In genomic region chr20:51422912-51423667, GRCh38 we compare ENCODE assay signal across 12 cellular contexts.
DNase-seq lines count a peak whose midpoint lies in the region; ATAC-seq and TF ChIP-seq lines count a peak whose summit lies in the region.
"Had no signal": no experiment of that assay in that cellular context is flagged by ENCODE, and none has a peak within 500 bp of the region (broad histone marks: within the 10 kb centered on the region; RNA-seq: fewer than 3 reads in every experiment).

No MANE protein-coding gene starts in this region.

- no peaks in the 10 kb centered on the region for H3K9me3 Mint-ChIP-seq in activated CD4-positive, alpha-beta T cell treated with anti-CD3 and anti-CD28 coated beads, Interleukin-2, amount 10 ng/mL, durations not matched to agents 24 days and 14 days

- peak; percentile 63 for ATAC-seq in HG02571 (IDR thresholded peaks at IDR 0.05; ENCODE audit: unreplicated experiment)
- ATAC-seq: A549 had no signal

- no peaks in the 10 kb centered on the region for H3K9me2 ChIP-seq in OCI-LY1 (ENCODE audit: low read depth, low read length)

- H3K9me3 ChIP-seq in OCI-LY1 (ENCODE audit: low read length), result no peaks in the 10 kb centered on the region
- no peaks in the 10 kb centered on the region for H3K9me3 ChIP-seq in testis
- H3K9me3 ChIP-seq: A549, esophagus squamous epithelium, sigmoid colon had no signal

- TF ChIP-seq CTCF in OCI-LY1 (IDR thresholded peaks at IDR 0.05; ENCODE audit: low read length) (no peak), testis (IDR thresholded peaks at IDR 0.05) (no peak)

- H3K4me2 ChIP-seq in OCI-LY1 (ENCODE audit: low read length), result no peak overlapping the region
- H3K4me2 ChIP-seq: A549 had no signal

- no peaks in the 10 kb centered on the region for H3K27me3 Mint-ChIP-seq in activated CD4-positive, alpha-beta T cell treated with anti-CD3 and anti-CD28 coated beads, Interleukin-2, amount 10 ng/mL, durations not matched to agents 24 days and 14 days

- peak overlapping the region; percentile 59 for H3K27ac Mint-ChIP-seq in activated CD4-positive, alpha-beta T cell treated with anti-CD3 and anti-CD28 coated beads, Interleukin-2, amount 10 ng/mL, durations not matched to agents 24 days and 14 days

- TF ChIP-seq POLR2A in testis (IDR thresholded peaks at IDR 0.05), result no peak

- H3K27me3 ChIP-seq in OCI-LY1 (ENCODE audit: insufficient read depth, low read length), result no peaks in the 10 kb centered on the region
- H3K27me3 ChIP-seq in testis, result no peaks in the 10 kb centered on the region
- H3K27me3 ChIP-seq: esophagus squamous epithelium, sigmoid colon had no signal

- H3K4me1 ChIP-seq in OCI-LY1 (ENCODE audit: insufficient read depth, low read length, severe bottlenecking) (peaks cover 48% of the 10 kb centered on the region), testis (peaks cover 7% of the 10 kb centered on the region)
- H3K4me1 ChIP-seq: A549 had no signal

- H3K36me3 ChIP-seq in OCI-LY1 (ENCODE audit: insufficient read depth, low read length), result peaks cover 58% of the 10 kb centered on the region
- no peaks in the 10 kb centered on the region for H3K36me3 ChIP-seq in testis (ENCODE audit: low read depth, missing control alignments)
- H3K36me3 ChIP-seq: esophagus squamous epithelium, sigmoid colon had no signal

- H3F3A ChIP-seq in OCI-LY1 (ENCODE audit: insufficient read depth, low read length), result no peaks in the 10 kb centered on the region

- H3K4me1 Mint-ChIP-seq in activated CD4-positive, alpha-beta T cell treated with anti-CD3 and anti-CD28 coated beads, Interleukin-2, amount 10 ng/mL, durations not matched to agents 24 days and 14 days, result peaks cover 43% of the 10 kb centered on the region

- H4K20me1 ChIP-seq in OCI-LY1 (ENCODE audit: insufficient read depth, low read length), result no peaks in the 10 kb centered on the region

- no peak for DNase-seq in activated CD4-positive, alpha-beta T cell treated with anti-CD3 and anti-CD28 coated beads, Interleukin-2, amount 10 ng/mL, durations not matched to agents 24 days and 14 days
- DNase-seq in activated CD4-positive, alpha-beta T cell treated with anti-CD3 and anti-CD28 coated beads for 1 hour, result no peak
- peak; percentile 48 for DNase-seq in stimulated activated CD8-positive, alpha-beta memory T cell treated with anti-CD3 and anti-CD28 coated beads, Interleukin-4, amount 100 ng/mL, for 48 hours
- DNase-seq in testis, result no peak
- no peak for DNase-seq in NCI-H510A (lab: John Stamatoyannopoulos, UW)
- no peak for DNase-seq in COR-L47 (lab: John Stamatoyannopoulos, UW)
- DNase-seq: esophagus squamous epithelium, NCI-H1436 treated with DMSO at 0.1 percent for 48 hours, sigmoid colon had no signal

- no peak overlapping the region for H2AFZ ChIP-seq in OCI-LY1 (ENCODE audit: low read length)

- intact Hi-C loops in activated CD4-positive, alpha-beta T cell treated with anti-CD3 and anti-CD28 coated beads, Interleukin-2, amount 10 ng/mL, durations not matched to agents 24 days and 14 days (cut with micrococcal nuclease), result loop anchor here (2.0 to 5.0 kb wide), 2 partner anchors 18 to 36 kb away; no protein-coding TSS in a partner anchor
- intact Hi-C loops in testis (cut with DNase I; ENCODE audit: low total_unique reads), result no loop called here

- no peaks in the 10 kb centered on the region for H3K79me2 ChIP-seq in OCI-LY1 (ENCODE audit: insufficient read depth, low read length)

- peak overlapping the region; percentile 86 for H3K27ac ChIP-seq in OCI-LY1 (ENCODE audit: low read depth, low read length, poor library complexity, severe bottlenecking)
- no peak overlapping the region for H3K27ac ChIP-seq in testis
- H3K27ac ChIP-seq: A549, esophagus squamous epithelium had no signal

- 95 to 96% methylated on average over 5 of the region's 5 CpGs for WGBS in testis, 2 donors

- H3K4me3 Mint-ChIP-seq in activated CD4-positive, alpha-beta T cell treated with anti-CD3 and anti-CD28 coated beads, Interleukin-2, amount 10 ng/mL, durations not matched to agents 24 days and 14 days, result no peak overlapping the region

- H3K4me3 ChIP-seq in OCI-LY1 (ENCODE audit: low read depth, low read length, poor library complexity, severe bottlenecking), result no peak overlapping the region
- H3K4me3 ChIP-seq in testis, result no peak overlapping the region
- H3K4me3 ChIP-seq: A549, esophagus squamous epithelium, sigmoid colon had no signal

- no peak overlapping the region for H3K9ac ChIP-seq in OCI-LY1 (ENCODE audit: low read length)

- H3K36me3 Mint-ChIP-seq in activated CD4-positive, alpha-beta T cell treated with anti-CD3 and anti-CD28 coated beads, Interleukin-2, amount 10 ng/mL, durations not matched to agents 24 days and 14 days (ENCODE audit: low read depth), result peaks cover 70% of the 10 kb centered on the region
